Comparison of ENCODE assay signal across 16 cellular contexts in genomic region chr7:150994838-150995510, GRCh38. TPM values are rescaled to one million over a fixed set of nuclear protein-coding genes. Genes with fewer than 3 reads are reported as not detected.
A peak's percentile ranks its signal among the peaks of the same experiment; 100 is the strongest.
DNase-seq lines count a peak whose midpoint lies in the region; ATAC-seq and TF ChIP-seq lines count a peak whose summit lies in the region.
"Had no signal": no experiment of that assay in that cellular context is flagged by ENCODE, and none has a peak within 500 bp of the region (broad histone marks: within the 10 kb centered on the region; RNA-seq: fewer than 3 reads in every experiment).

No MANE protein-coding gene starts in this region.

- H2AFZ ChIP-seq in OCI-LY7 (ENCODE audit: low read length): peak overlapping the region; percentile 87

- peak overlapping the region; percentile 23; the same call in 1 of the 2 replicates for H3K4me2 ChIP-seq in OCI-LY7 (ENCODE audit: low read length)

- no peak for TF ChIP-seq CTCF in OCI-LY7 (conservative IDR thresholded peaks at IDR 0.05; ENCODE audit: low read length)
- TF ChIP-seq CTCF in esophagus muscularis mucosa (IDR thresholded peaks at IDR 0.05): no peak
- TF ChIP-seq CTCF in BE2C (IDR thresholded peaks at IDR 0.05; ENCODE audit: low read depth, low read length): no peak

- ATAC-seq in GM18873 (IDR thresholded peaks at IDR 0.05; ENCODE audit: low FRiP score, unreplicated experiment): no peak

- no peaks in the 10 kb centered on the region for H3K79me2 ChIP-seq in OCI-LY7 (ENCODE audit: insufficient read depth, low read depth, low read length)

- peaks cover 18% of the 10 kb centered on the region for H3K36me3 Mint-ChIP-seq in activated naive CD4-positive, alpha-beta T cell treated with anti-CD3 and anti-CD28 coated beads, Interleukin-2, amount 10 ng/mL, durations not matched to agents 7 days and 5 days

- 59% methylated on average over 19 of the region's 19 CpGs for WGBS in esophagus muscularis mucosa

- no peaks in the 10 kb centered on the region for H4K20me1 ChIP-seq in OCI-LY7 (ENCODE audit: insufficient read depth, low read length)

- H3K9me2 ChIP-seq in OCI-LY7 (ENCODE audit: insufficient read depth, low read length): no peaks in the 10 kb centered on the region

- POLR2A ChIA-PET in OCI-LY7 (lab: Charles Lee): interaction anchor here (0.6 to 1.6 kb wide), 2 partner anchors 14 to 31 kb away, joined by 3 to 4 read pairs; no protein-coding TSS in a partner anchor

- H3K9me3 Mint-ChIP-seq in activated naive CD4-positive, alpha-beta T cell treated with anti-CD3 and anti-CD28 coated beads, Interleukin-2, amount 10 ng/mL, durations not matched to agents 7 days and 5 days: peaks cover 20% of the 10 kb centered on the region

- H3K27ac ChIP-seq in OCI-LY7 (ENCODE audit: low read depth, low read length, poor library complexity, severe bottlenecking) (peak overlapping the region; percentile 36), esophagus muscularis mucosa (replicated peaks in 1 of 4) (no peak overlapping the region), skin epidermis (peak overlapping the region in 4 of 21 experiments; percentile 45 to 67 (median 54))
- H3K27ac ChIP-seq: SJCRH30 had no signal

- TF ChIP-seq EP300 in esophagus muscularis mucosa (IDR thresholded peaks at IDR 0.05): no peak

- CTCF ChIA-PET in activated naive CD4-positive, alpha-beta T cell treated with anti-CD3 and anti-CD28 coated beads, Interleukin-2, amount 10 ng/mL, durations not matched to agents 7 days and 5 days (lab: Charles Lee): interaction anchor here (1.0 to 3.0 kb wide), 9 partner anchors 10 to 118 kb away, joined by 3 to 27 read pairs (median 3); no protein-coding TSS in a partner anchor
- CTCF ChIA-PET in OCI-LY7 (lab: Charles Lee; ENCODE audit: unreplicated experiment): interaction anchor here (1.1 kb wide), 1 partner anchor 9 kb away, joined by 3 read pairs; no protein-coding TSS in a partner anchor

- peaks cover 49% of the 10 kb centered on the region for H3K4me1 Mint-ChIP-seq in activated naive CD4-positive, alpha-beta T cell treated with anti-CD3 and anti-CD28 coated beads, Interleukin-2, amount 10 ng/mL, durations not matched to agents 7 days and 5 days

- DNase-seq in activated naive CD4-positive, alpha-beta T cell treated with anti-CD3 and anti-CD28 coated beads, Interleukin-2, amount 10 ng/mL, durations not matched to agents 7 days and 5 days: no peak
- DNase-seq in activated naive CD4-positive, alpha-beta T cell (lab: John Stamatoyannopoulos, UW): no peak
- DNase-seq in OCI-LY7 (ENCODE audit: low spot score) (no peak), esophagus muscularis mucosa (ENCODE audit: extremely low spot score) (no peak), BE2C (no peak), erythroblast (lab: John Stamatoyannopoulos, UW) (no peak)
- DNase-seq: activated CD8-positive, alpha-beta memory T cell treated with anti-CD3 and anti-CD28 coated beads, Interleukin-2, amount 50 U/mL, for 48 hours; anterior cingulate cortex; cortex of kidney; H9; NCI-H1105; NCI-H345; stomach had no signal

- H3K4me1 ChIP-seq in OCI-LY7 (ENCODE audit: insufficient read depth, low read length, poor library complexity, severe bottlenecking): peaks cover 21% of the 10 kb centered on the region
- peaks cover 12 to 25% (median 20%) of the 10 kb centered on the region in 4 donors for H3K4me1 ChIP-seq in esophagus muscularis mucosa
- H3K4me1 ChIP-seq in BE2C: peaks cover 9% of the 10 kb centered on the region
- H3K4me1 ChIP-seq: SJCRH30 had no signal

- H3K27ac Mint-ChIP-seq in activated naive CD4-positive, alpha-beta T cell treated with anti-CD3 and anti-CD28 coated beads, Interleukin-2, amount 10 ng/mL, durations not matched to agents 7 days and 5 days: peak overlapping the region; percentile 79
- H3K27ac Mint-ChIP-seq: H9 had no signal

- peaks cover 21% of the 10 kb centered on the region for H3K27me3 Mint-ChIP-seq in activated naive CD4-positive, alpha-beta T cell treated with anti-CD3 and anti-CD28 coated beads, Interleukin-2, amount 10 ng/mL, durations not matched to agents 7 days and 5 days

- H3K4me3 ChIP-seq in OCI-LY7 (ENCODE audit: low read depth, low read length, poor library complexity, severe bottlenecking) (no peak overlapping the region), esophagus muscularis mucosa (peak overlapping the region; percentile 33 to 48 (median 36)), skin epidermis (peak overlapping the region in 4 of 7 experiments; percentile 7 to 17 (median 11)), BE2C (ENCODE audit: low read depth, low read length) (no peak overlapping the region)
- H3K4me3 ChIP-seq: SJCRH30 had no signal

- TF ChIP-seq POLR2A in esophagus muscularis mucosa (IDR thresholded peaks at IDR 0.05; ENCODE audit: low read depth) (no peak), erythroblast (IDR thresholded peaks at IDR 0.05; ENCODE audit: low read length) (no peak)

- BruUV-seq in OCI-LY7 (replicated peaks; lab: Mats Ljungman, UMichigan): no TSS peak

- no peaks in the 10 kb centered on the region for H3K36me3 ChIP-seq in OCI-LY7 (ENCODE audit: insufficient read depth, low read length)
- peaks cover 0 to 26% (median 0%) of the 10 kb centered on the region in 4 donors for H3K36me3 ChIP-seq in esophagus muscularis mucosa
- no peaks in the 10 kb centered on the region for H3K36me3 ChIP-seq in BE2C
- H3K36me3 ChIP-seq: SJCRH30, stomach had no signal

- no peaks in the 10 kb centered on the region for H3K9me3 ChIP-seq in OCI-LY7 (ENCODE audit: low read length)
- H3K9me3 ChIP-seq in esophagus muscularis mucosa: peaks cover 0 to 8% (median 2%) of the 10 kb centered on the region in 4 donors
- H3K9me3 ChIP-seq in BE2C: no peaks in the 10 kb centered on the region
- H3K9me3 ChIP-seq: SJCRH30 had no signal

- peak overlapping the region; percentile 66 for H3K4me3 Mint-ChIP-seq in activated naive CD4-positive, alpha-beta T cell treated with anti-CD3 and anti-CD28 coated beads, Interleukin-2, amount 10 ng/mL, durations not matched to agents 7 days and 5 days
- H3K4me3 Mint-ChIP-seq: H9 had no signal

- H3K27me3 ChIP-seq in esophagus muscularis mucosa: peaks cover 0 to 21% (median 0%) of the 10 kb centered on the region in 4 donors
- H3K27me3 ChIP-seq in BE2C: no peaks in the 10 kb centered on the region

- intact Hi-C loops in OCI-LY7 (cut with micrococcal nuclease; ENCODE audit: unreplicated experiment): no loop called here
- intact Hi-C loops in esophagus muscularis mucosa (cut with DNase I): no loop called here

RNA-seq across cellular contexts. Expression of gene NOS3, which starts 4.2 kb away (rescaled TPM):
- 0.41 and 0.82 TPM in 2 replicates for total RNA-seq in OCI-LY7 (2014; rRNA removed; shearing (Covaris generic))
- 0.30 and 0.78 TPM in 2 replicates for total RNA-seq in OCI-LY7 (2022)
- total RNA-seq in esophagus muscularis mucosa: 10 to 100 TPM in 3 of 4 donors, 1 to 10 TPM in 1; 3.7 to 20.2 (median 16.2) TPM
- polyA plus RNA-seq in BE2C (2012; ENCODE audit: insufficient read depth, insufficient read length, low read depth): 19.0 TPM

RNA-seq across cellular contexts. Expression of gene KCNH2, which starts 16.9 kb away (rescaled TPM):
- 4.0 and 7.5 TPM in 2 replicates for total RNA-seq in OCI-LY7 (2014; rRNA removed; shearing (Covaris generic))
- total RNA-seq in OCI-LY7 (2022) (5.8 and 6.2 TPM in 2 replicates), esophagus muscularis mucosa (10 to 100 TPM; 29.8 to 71.7 (median 42.5) TPM)
- polyA plus RNA-seq in BE2C (2012; ENCODE audit: insufficient read depth, insufficient read length, low read depth): 637 TPM

RNA-seq across cellular contexts. Expression of gene ATG9B, which starts 29.3 kb away (rescaled TPM):
- 0.18 and 1.1 TPM in 2 replicates for total RNA-seq in OCI-LY7 (2014; rRNA removed; shearing (Covaris generic))
- total RNA-seq in OCI-LY7 (2022) (0.94 and 0.97 TPM in 2 replicates), esophagus muscularis mucosa (under 1 TPM in 1 of 4 donors, not detected in 3; 0.42 TPM)
- 41.6 TPM for polyA plus RNA-seq in BE2C (2012; ENCODE audit: insufficient read depth, insufficient read length, low read depth)

RNA-seq across cellular contexts. Expression of gene ABCB8, which starts 33.3 kb away (rescaled TPM):
- total RNA-seq in OCI-LY7 (2014; rRNA removed; shearing (Covaris generic)): 29.5 and 32.0 TPM in 2 replicates
- 63.9 and 64.7 TPM in 2 replicates for total RNA-seq in OCI-LY7 (2022)
- 10 to 100 TPM; 13.1 to 25.3 (median 19.9) TPM for total RNA-seq in esophagus muscularis mucosa
- 56.9 TPM for polyA plus RNA-seq in BE2C (2012; ENCODE audit: insufficient read depth, insufficient read length, low read depth)

RNA-seq across cellular contexts. Expression of gene ASIC3, which starts 53.4 kb away (rescaled TPM):
- 3.3 and 7.9 TPM in 2 replicates for total RNA-seq in OCI-LY7 (2014; rRNA removed; shearing (Covaris generic))
- total RNA-seq in OCI-LY7 (2022) (14.8 and 22.3 TPM in 2 replicates), esophagus muscularis mucosa (1 to 10 TPM; 1.3 to 2.9 (median 2.1) TPM)
- polyA plus RNA-seq in BE2C (2012; ENCODE audit: insufficient read depth, insufficient read length, low read depth): 5.9 TPM

Comparison
In these comparisons a context has a peak if more than half of its experiments do, and no peak if none do; other contexts are left out.
1. H3K4me3 ChIP-seq: peak in esophagus muscularis mucosa (4 of 4) and skin epidermis (4 of 7); none in OCI-LY7 (single experiment) and BE2C (single experiment).